Comparison of ENCODE assay signal across 24 cellular contexts in genomic region chr11:115407496-115407895, GRCh38.
DNase-seq lines count a peak whose midpoint lies in the region; ATAC-seq, FAIRE-seq and TF ChIP-seq lines count a peak whose summit lies in the region.
"Had no signal": no experiment of that assay in that cellular context is flagged by ENCODE, and none has a peak within 500 bp of the region (broad histone marks: within the 10 kb centered on the region; RNA-seq: fewer than 3 reads in every experiment).

No MANE protein-coding gene starts in this region.

- WGBS in H1 (ENCODE audit: extremely low coverage in 1 of 2, insufficient coverage in 1 of 2, insufficient read length in 1 of 2, insufficient replicate concordance in 2 of 2, low coverage in 1 of 2, low lambda C conversion rate in 2 of 2, missing lambda C conversion rate in 1 of 2), 2 experiments, result 89% methylated on average over 5 of the region's 5 CpGs; no CpG with 5 or more reads in 1 of the 2 experiments

- no peak overlapping the region for H3K27ac Mint-ChIP-seq in WTC11
- H3K27ac Mint-ChIP-seq: B cell; CD4-positive, CD25-positive, alpha-beta regulatory T cell; CD8-positive, alpha-beta T cell; GM23338 had no signal

- no peaks in the 10 kb centered on the region for H3K36me3 Mint-ChIP-seq in WTC11
- H3K36me3 Mint-ChIP-seq: CD4-positive, CD25-positive, alpha-beta regulatory T cell; CD8-positive, alpha-beta T cell had no signal

- no peaks in the 10 kb centered on the region for H3K9me3 Mint-ChIP-seq in WTC11
- H3K9me3 Mint-ChIP-seq: CD8-positive, alpha-beta T cell; GM23338 had no signal

- TF ChIP-seq POLR2A in H1 (IDR thresholded peaks at IDR 0.05; ENCODE audit: control extremely low read depth in 1 of 2, low read depth in 2 of 2, low read length in 2 of 2), result no peak

- H3K4me1 Mint-ChIP-seq in WTC11, result peaks cover 31% of the 10 kb centered on the region
- H3K4me1 Mint-ChIP-seq: B cell had no signal

- TF ChIP-seq CTCF in WTC11 (IDR thresholded peaks at IDR 0.05) (no peak), H1 (IDR thresholded peaks at IDR 0.05; ENCODE audit: control extremely low read depth in 1 of 3, insufficient read depth in 1 of 3, low read depth in 1 of 3, low read length in 3 of 3) (no peak)

- TF ChIP-seq RAD21 in H1 (IDR thresholded peaks at IDR 0.05 in 1 of 2, conservative IDR thresholded peaks at IDR 0.05 in 1 of 2; ENCODE audit: low read depth in 2 of 2, low read length in 2 of 2), result no peak

- DNase-seq in Right ventricle myocardium inferior (ENCODE audit: missing footprints), result peak; percentile 33
- DNase-seq in left cardiac atrium, result no peak
- DNase-seq in WTC11 (ENCODE audit: low spot score), result no peak
- DNase-seq in H1 (ENCODE audit: low read depth in 1 of 2, low spot score in 2 of 2), result no peak
- no peak for DNase-seq in SJCRH30
- no peak for DNase-seq in epidermal melanocyte (ENCODE audit: insufficient read length, low spot score)
- DNase-seq: Caco-2; CD4-positive, CD25-positive, alpha-beta regulatory T cell; CD8-positive, alpha-beta T cell; DMS153; DND-41 had no signal

- H2AFZ ChIP-seq in H1 (ENCODE audit: low read length), result no peak overlapping the region
- H2AFZ ChIP-seq: GM23338 had no signal

- no peak overlapping the region for H2BK15ac ChIP-seq in H1 (ENCODE audit: low read length)

- H3K27me3 ChIP-seq in H1 (replicated peaks in 1 of 4; ENCODE audit: control insufficient read depth in 3 of 4, extremely low read depth in 1 of 4, insufficient read depth in 3 of 4, low read length in 3 of 4) (no peaks in the 10 kb centered on the region; a peak in 3 of 7 replicates), subcutaneous abdominal adipose tissue (ENCODE audit: control insufficient read depth in 5 of 5, insufficient read depth in 4 of 5, low read length in 5 of 5) (no peaks in the 10 kb centered on the region), SJCRH30 (no peaks in the 10 kb centered on the region)
- H3K27me3 ChIP-seq: BLaER1 had no signal

- H2BK20ac ChIP-seq in H1 (ENCODE audit: low read length), result no peak overlapping the region

- H2BK12ac ChIP-seq in H1 (ENCODE audit: low read depth, low read length), result no peak overlapping the region; the same call in 1 of the 2 replicates

- H3K23me2 ChIP-seq in H1 (ENCODE audit: low read depth, low read length), result peaks cover 1% of the 10 kb centered on the region; the same call in 1 of the 2 replicates

- H4K91ac ChIP-seq in H1 (replicated peaks; ENCODE audit: insufficient read length, low read length), result no peak overlapping the region

- FAIRE-seq in H1 (lab: Jason Lieb, UNC), result no peak
- FAIRE-seq: A204.1, G401.6, GM12892, GM19239, H54 had no signal

- peaks cover 6 to 11% (median 8%) of the 10 kb centered on the region in 4 experiments; a peak in 6 of 7 replicates for H3K4me1 ChIP-seq in H1 (replicated peaks in 1 of 4; ENCODE audit: control insufficient read depth in 3 of 4, insufficient read depth in 4 of 4, low read length in 3 of 4)
- H3K4me1 ChIP-seq in subcutaneous abdominal adipose tissue (ENCODE audit: control insufficient read depth in 5 of 5, insufficient read depth in 5 of 5, low read length in 5 of 5), result peaks cover 3 to 31% (median 25%) of the 10 kb centered on the region in 5 donors
- H3K4me1 ChIP-seq in SJCRH30, result peaks cover 3% of the 10 kb centered on the region; the same call in 1 of the 2 replicates
- H3K4me1 ChIP-seq: BLaER1 had no signal

- H3K27ac ChIP-seq in H1 (ENCODE audit: low read depth, low read length), result no peak overlapping the region
- peak overlapping the region; percentile 39 for H3K27ac ChIP-seq in subcutaneous abdominal adipose tissue (ENCODE audit: low read depth, low read length)
- H3K27ac ChIP-seq in SJCRH30, result no peak overlapping the region
- H3K27ac ChIP-seq: 22Rv1, BLaER1, C4-2B had no signal

- H3K27me3 Mint-ChIP-seq in WTC11 (ENCODE audit: low read depth), result peaks cover 10% of the 10 kb centered on the region
- H3K27me3 Mint-ChIP-seq: B cell had no signal

- no peaks in the 10 kb centered on the region; a peak in 2 of 4 replicates for H3K79me2 ChIP-seq in H1 (ENCODE audit: control insufficient read depth in 1 of 2, insufficient read depth in 2 of 2, low read length in 2 of 2)

- no peaks in the 10 kb centered on the region for H3K79me1 ChIP-seq in H1 (ENCODE audit: low read depth, low read length)

- H4K5ac ChIP-seq in H1 (ENCODE audit: insufficient read length, low read depth, low read length), result no peak overlapping the region

- no peaks in the 10 kb centered on the region for H3K36me3 ChIP-seq in H1 (ENCODE audit: control insufficient read depth in 2 of 4, insufficient read depth in 4 of 4, low read length in 3 of 4)
- H3K36me3 ChIP-seq in subcutaneous abdominal adipose tissue (ENCODE audit: control insufficient read depth in 5 of 5, insufficient read depth in 5 of 5, low read length in 5 of 5), result no peaks in the 10 kb centered on the region
- no peaks in the 10 kb centered on the region for H3K36me3 ChIP-seq in SJCRH30
- H3K36me3 ChIP-seq: BLaER1, HAP-1 had no signal

- intact Hi-C loops in Right ventricle myocardium inferior (cut with DNase I), result no loop called here
- intact Hi-C loops in left cardiac atrium (cut with DNase I), result no loop called here

- TF ChIP-seq EP300 in H1 (IDR thresholded peaks at IDR 0.05; ENCODE audit: borderline replicate concordance in 1 of 2, low read depth in 2 of 2, low read length in 2 of 2), result no peak

- no peak overlapping the region for H3K18ac ChIP-seq in H1 (ENCODE audit: extremely low read depth, low read length)

- H2BK120ac ChIP-seq in H1 (replicated peaks; ENCODE audit: low read depth, low read length), result no peak overlapping the region

- peak overlapping the region; percentile 25; the same call in 1 of the 2 replicates for H2AK5ac ChIP-seq in H1 (ENCODE audit: low read depth, low read length)

- no peak overlapping the region for H3K4me2 ChIP-seq in H1 (ENCODE audit: insufficient read depth in 1 of 2, low read depth in 2 of 2, low read length in 2 of 2)
- H3K4me2 ChIP-seq: BLaER1 had no signal

- H3K56ac ChIP-seq in H1 (replicated peaks; ENCODE audit: insufficient read length, low read depth, low read length), result no peak overlapping the region

- no peak overlapping the region for H3K23ac ChIP-seq in H1 (ENCODE audit: insufficient read length)

- CTCF ChIA-PET in WTC11 (lab: Charles Lee), result no interaction called here
- CTCF ChIA-PET in H1 (lab: Charles Lee; ENCODE audit: partially characterized antibody), result interaction anchor here (0.7 kb wide), 2 partner anchors 176 to 271 kb away, joined by 3 to 4 read pairs; no protein-coding TSS in a partner anchor

- H3K9me3 ChIP-seq in H1 (ENCODE audit: insufficient read depth in 2 of 2, low read depth in 1 of 2, low read length in 1 of 2), result no peaks in the 10 kb centered on the region
- no peaks in the 10 kb centered on the region for H3K9me3 ChIP-seq in subcutaneous abdominal adipose tissue (ENCODE audit: control insufficient read depth in 5 of 5, low read length in 5 of 5)
- H3K9me3 ChIP-seq in SJCRH30 (replicated peaks), result no peaks in the 10 kb centered on the region
- H3K9me3 ChIP-seq: BLaER1, Caco-2, HAP-1 had no signal

- H3K14ac ChIP-seq in H1 (ENCODE audit: insufficient read length), result no peak overlapping the region

- H3K4me3 ChIP-seq in H1 (ENCODE audit: extremely low read depth in 1 of 4, insufficient read depth in 2 of 4, low read depth in 3 of 4, low read length in 4 of 4), result no peak overlapping the region
- H3K4me3 ChIP-seq in subcutaneous abdominal adipose tissue (ENCODE audit: low read depth in 1 of 5, low read length in 5 of 5), result no peak overlapping the region
- no peak overlapping the region for H3K4me3 ChIP-seq in SJCRH30
- H3K4me3 ChIP-seq: BLaER1, GM23338, HAP-1 had no signal

- no peak overlapping the region for H3K4ac ChIP-seq in H1 (replicated peaks; ENCODE audit: insufficient read length, low read depth, low read length)

- ATAC-seq in Right ventricle myocardium inferior (no peak), left cardiac atrium (no peak), WTC11 (no peak), HG02870 (IDR thresholded peaks at IDR 0.05; ENCODE audit: unreplicated experiment) (no peak)
- ATAC-seq: CD8-positive, alpha-beta T cell had no signal

- POLR2A ChIA-PET in WTC11 (lab: Charles Lee) (no interaction called here), H1 (lab: Charles Lee; ENCODE audit: partially characterized antibody) (interaction anchor here (0.6 kb wide), 1 partner anchor 67 kb away, joined by 4 read pairs; no protein-coding TSS in a partner anchor)

- no peak overlapping the region for H3K4me3 Mint-ChIP-seq in WTC11
- H3K4me3 Mint-ChIP-seq: B cell; CD4-positive, CD25-positive, alpha-beta regulatory T cell; CD8-positive, alpha-beta T cell; GM23338 had no signal

- H3K9ac ChIP-seq in H1 (replicated peaks in 1 of 4; ENCODE audit: extremely low read depth in 1 of 4, low read depth in 3 of 4, low read length in 3 of 4) (no peak overlapping the region), subcutaneous abdominal adipose tissue (ENCODE audit: low read length in 5 of 5) (no peak overlapping the region)
- H3K9ac ChIP-seq: BLaER1 had no signal

- no peak overlapping the region for H2BK5ac ChIP-seq in H1 (ENCODE audit: low read depth, low read length)

- H4K20me1 ChIP-seq in H1 (replicated peaks in 1 of 2; ENCODE audit: control insufficient read depth in 1 of 2, insufficient read depth in 2 of 2, low read length in 2 of 2), result no peaks in the 10 kb centered on the region
- H4K20me1 ChIP-seq: BLaER1 had no signal

- no peak overlapping the region for H4K8ac ChIP-seq in H1 (ENCODE audit: extremely low read depth, insufficient read depth, low read length)

TF ChIP-seq in WTC11, 78 proteins besides CTCF, POLR2A, EP300 and RAD21:
- TF ChIP-seq ZNF317 (CRISPR knock-in tag; IDR thresholded peaks at IDR 0.05; ENCODE audit: borderline replicate concordance, low read depth), result no peak
- TF ChIP-seq ZNF121 (CRISPR knock-in tag; IDR thresholded peaks at IDR 0.05), result peak; percentile 82

TF ChIP-seq in H1, 55 proteins besides CTCF, POLR2A, EP300 and RAD21:
- TF ChIP-seq ATF3 (IDR thresholded peaks at IDR 0.05; ENCODE audit: insufficient read depth, low read depth, low read length) (no peak), RXRA (IDR thresholded peaks at IDR 0.05; ENCODE audit: insufficient read depth, low read depth, low read length) (no peak), SRF (IDR thresholded peaks at IDR 0.05; ENCODE audit: low read depth, low read length) (no peak)
